ENCODE assay signal across 15 cellular contexts in the genomic region with DNA sequence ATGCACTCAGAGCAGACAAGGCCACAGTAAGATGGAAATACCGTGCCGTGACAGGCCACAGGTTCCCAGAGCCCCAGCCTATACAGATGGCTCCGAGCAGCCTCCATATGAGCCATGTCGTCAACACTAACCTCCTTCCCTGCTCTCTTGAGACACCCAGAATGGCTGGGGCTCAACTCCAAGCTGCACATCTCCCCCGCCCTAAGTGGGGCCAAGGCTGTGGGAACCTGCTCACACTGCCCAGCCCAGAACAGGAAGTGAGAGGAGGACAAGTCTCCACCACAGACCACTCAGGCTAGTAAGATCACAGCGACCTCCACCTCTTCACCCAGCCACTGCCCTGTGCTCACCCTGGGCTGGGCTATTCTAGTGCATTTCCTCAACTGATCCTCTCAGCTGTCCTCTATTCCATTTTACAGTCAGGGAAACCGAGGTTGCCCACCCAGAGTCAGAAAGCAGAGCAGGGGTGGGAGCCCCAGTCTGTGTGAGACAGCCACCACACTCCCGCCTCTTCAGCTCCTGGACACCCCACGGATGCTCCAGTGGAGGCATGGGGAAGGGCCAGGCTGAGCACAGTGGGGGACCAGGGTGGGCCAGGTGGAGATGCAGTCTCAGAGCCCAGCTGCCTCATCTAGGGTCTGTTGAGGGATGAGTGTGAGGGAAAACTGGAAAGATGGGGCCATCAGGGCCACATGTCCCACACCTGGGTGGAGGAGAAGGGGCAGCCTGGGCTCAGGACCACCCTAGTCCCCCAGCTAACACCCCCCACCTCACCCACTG. TPM values are rescaled to one million over a fixed set of nuclear protein-coding genes. Genes with fewer than 3 reads are reported as not detected.
DNase-seq lines count a peak whose midpoint lies in the region; ATAC-seq and TF ChIP-seq lines count a peak whose summit lies in the region.
"Had no signal": no experiment of that assay in that cellular context is flagged by ENCODE, and none has a peak within 500 bp of the region (broad histone marks: within the 10 kb centered on the region; RNA-seq: fewer than 3 reads in every experiment).

No MANE protein-coding gene starts in this region.

- ATAC-seq in Right ventricle myocardium superior (ENCODE audit: poor library complexity) (no peak), aorta (ENCODE audit: low FRiP score) (no peak)
- ATAC-seq: Panc1 had no signal

- TF ChIP-seq CTCF in HL-60 (IDR thresholded peaks at IDR 0.05; ENCODE audit: insufficient read depth, low read length) (no peak), dorsolateral prefrontal cortex (IDR thresholded peaks at IDR 0.05 in 54 of 56, conservative IDR thresholded peaks at IDR 0.05 in 2 of 56; ENCODE audit: low read depth in 1 of 56, partially characterized antibody in 56 of 56) (no peak), tibial artery (IDR thresholded peaks at IDR 0.05) (no peak)

- no peaks in the 10 kb centered on the region for H3K4me1 ChIP-seq in aorta (ENCODE audit: control insufficient read depth in 1 of 2, insufficient read depth in 2 of 2, low read length in 2 of 2)
- peaks cover 0 to 5% (median 0%) of the 10 kb centered on the region in 4 donors for H3K4me1 ChIP-seq in tibial artery

- H3K36me3 ChIP-seq in aorta (ENCODE audit: control insufficient read depth in 1 of 2, insufficient read depth in 2 of 2, low read length in 1 of 2): no peaks in the 10 kb centered on the region
- H3K36me3 ChIP-seq in tibial artery: no peaks in the 10 kb centered on the region
- H3K36me3 ChIP-seq: thyroid gland had no signal

- H3K4me3 ChIP-seq in HL-60 (replicated peaks; ENCODE audit: insufficient read depth, low read length) (no peak overlapping the region), dorsolateral prefrontal cortex (peak overlapping the region in 8 of 59 donors; percentile 0 to 36 (median 17)), aorta (ENCODE audit: low read length in 2 of 2) (no peak overlapping the region), tibial artery (no peak overlapping the region)
- H3K4me3 ChIP-seq: thyroid gland had no signal

- peaks cover 3% of the 10 kb centered on the region for H3K9me3 ChIP-seq in aorta (ENCODE audit: control insufficient read depth, low read length)
- H3K9me3 ChIP-seq in tibial artery: peaks cover 0 to 3% (median 0%) of the 10 kb centered on the region in 3 donors
- H3K9me3 ChIP-seq: thyroid gland had no signal

- DNase-seq in Right ventricle myocardium superior (peak; percentile 34), cardiac septum (ENCODE audit: low spot score) (no peak), HL-60 (ENCODE audit: low read depth in 1 of 2, low spot score in 1 of 2) (peak; percentile 75 to 89), dorsolateral prefrontal cortex (peak in 1 of 10 donors; percentile 46), aorta (peak; percentile 48 to 59), tibial artery (no peak), NCI-H446 treated with DMSO at 0.1 percent for 48 hours (lab: John Stamatoyannopoulos, UW) (no peak), EL (no peak)
- DNase-seq: activated CD4-positive, alpha-beta memory T cell treated with anti-CD3 and anti-CD28 coated beads for 36 hours; activated naive CD4-positive, alpha-beta T cell treated with Interleukin-2 at 50 U/mL for 16 hours; mammary epithelial cell had no signal

- intact Hi-C loops in Right ventricle myocardium superior (cut with DNase I): no loop called here
- intact Hi-C loops in cardiac septum (cut with DNase I): no loop called here
- intact Hi-C loops in dorsolateral prefrontal cortex (cut with DNase I): loop anchor here in 1 of 2 donors (5.0 kb wide), 1 partner anchor 268 kb away; no protein-coding TSS in a partner anchor
- intact Hi-C loops in aorta (cut with DNase I): no loop called here
- intact Hi-C loops in tibial artery (cut with DNase I; ENCODE audit: low total_unique reads): no loop called here

- H3K27me3 ChIP-seq in HL-60 (ENCODE audit: insufficient read depth, poor library complexity, severe bottlenecking) (no peaks in the 10 kb centered on the region), dorsolateral prefrontal cortex (no peaks in the 10 kb centered on the region), aorta (ENCODE audit: control insufficient read depth in 1 of 2, insufficient read depth in 2 of 2, low read length in 1 of 2) (no peaks in the 10 kb centered on the region), tibial artery (no peaks in the 10 kb centered on the region)
- H3K27me3 ChIP-seq: thyroid gland had no signal

- H3K27ac ChIP-seq in HL-60 (replicated peaks) (peak overlapping the region; percentile 88), dorsolateral prefrontal cortex (peak overlapping the region; percentile 71 to 99 (median 95)), aorta (ENCODE audit: low read depth in 1 of 2, low read length in 2 of 2) (no peak overlapping the region), tibial artery (no peak overlapping the region)

- WGBS in aorta, 2 donors: 82 to 95% methylated on average over 8 to 9 of the region's 9 CpGs

RNA-seq across cellular contexts. Expression of gene GRID1, which starts 11.6 kb away (rescaled TPM):
- total RNA-seq in Right ventricle myocardium superior (1.1 TPM), cardiac septum (3.0 TPM), dorsolateral prefrontal cortex (10 to 100 TPM; 34.8 to 69.0 (median 50.5) TPM), aorta (1 to 10 TPM; 1.1 to 3.8 TPM)
- polyA plus RNA-seq in aorta: not detected
- total RNA-seq: activated CD4-positive, alpha-beta memory T cell treated with anti-CD3 and anti-CD28 coated beads for 36 hours; osteoblast; T-helper 2 cell treated with Interferon-gamma antibody and Interleukin-4, amounts not matched to agents 100 ng/mL and 5 ng/mL, for 36 hours had no signal

Comparison
In these comparisons a context has a peak if more than half of its experiments do, and no peak if none do; other contexts are left out.
1. DNase-seq: peak in Right ventricle myocardium superior (single experiment), HL-60 (2 of 2) and aorta (2 of 2); none in cardiac septum (single experiment), tibial artery (0 of 2), NCI-H446 treated with DMSO at 0.1 percent for 48 hours (single experiment) and EL (single experiment).
2. H3K27ac ChIP-seq: peak in HL-60 (single experiment) and dorsolateral prefrontal cortex (59 of 59); none in aorta (0 of 2) and tibial artery (0 of 2).